ENCODE assay signal across 14 cellular contexts in genomic region chr7:28629216-28629848, GRCh38.
DNase-seq lines count a peak whose midpoint lies in the region; ATAC-seq and TF ChIP-seq lines count a peak whose summit lies in the region.
"Had no signal": no experiment of that assay in that cellular context is flagged by ENCODE, and none has a peak within 500 bp of the region (broad histone marks: within the 10 kb centered on the region; RNA-seq: fewer than 3 reads in every experiment).

No MANE protein-coding gene starts in this region.

- intact Hi-C loops in left ventricle myocardium inferior (cut with micrococcal nuclease) (loop anchor here (5.0 kb wide), 1 partner anchor 237 kb away; no protein-coding TSS in a partner anchor), sciatic nerve (cut with DNase I) (no loop called here)
- intact Hi-C loops in CD4-positive, alpha-beta T cell (cut with DNase I, micrococcal nuclease) = loop anchor here in 1 of 2 experiments (5.0 kb wide), 1 partner anchor 332 kb away; no protein-coding TSS in a partner anchor

- DNase-seq in EL (peak; percentile 69), astrocyte of the hippocampus (ENCODE audit: low read depth, low spot score) (peak; percentile 13), left ventricle myocardium inferior (peak; percentile 44), sciatic nerve (ENCODE audit: low spot score) (peak; percentile 60), NCI-H128 (lab: John Stamatoyannopoulos, UW; ENCODE audit: unreplicated experiment) (no peak), HEK293T (ENCODE audit: extremely low spot score) (no peak), cerebellum (ENCODE audit: low spot score) (no peak)
- no peak for DNase-seq in CD4-positive, alpha-beta T cell
- DNase-seq: adrenal gland; effector memory CD4-positive, alpha-beta T cell; NCI-H2171; stimulated activated naive CD4-positive, alpha-beta T cell treated with Interleukin-2 at 50 U/mL for 16 hours had no signal

- H3K36me3 ChIP-seq in left ventricle myocardium inferior = no peaks in the 10 kb centered on the region
- H3K36me3 ChIP-seq: adrenal gland had no signal

- no peak overlapping the region for H3K4me3 Mint-ChIP-seq in CD4-positive, alpha-beta T cell
- H3K4me3 Mint-ChIP-seq: B cell, GM23338 had no signal

- no peaks in the 10 kb centered on the region for H3K9me3 Mint-ChIP-seq in CD4-positive, alpha-beta T cell
- H3K9me3 Mint-ChIP-seq: GM23338 had no signal

- peaks cover 60% of the 10 kb centered on the region for H3K4me1 ChIP-seq in left ventricle myocardium inferior
- H3K4me1 ChIP-seq: adrenal gland had no signal

- CTCF ChIA-PET in CD4-positive, alpha-beta T cell (lab: Charles Lee) = no interaction called here
- CTCF ChIA-PET in HEK293T (lab: Yijun Ruan, JAX) = no interaction called here

- ATAC-seq in sciatic nerve = peak; percentile 68
- no peak for ATAC-seq in CD4-positive, alpha-beta T cell (ENCODE audit: poor library complexity)
- ATAC-seq: GM23338 had no signal

- no peaks in the 10 kb centered on the region for H3K27me3 ChIP-seq in left ventricle myocardium inferior (ENCODE audit: low read depth)
- no peaks in the 10 kb centered on the region for H3K27me3 ChIP-seq in CD4-positive, alpha-beta T cell (ENCODE audit: control insufficient read depth, insufficient read depth, low read length)

- H3K4me3 ChIP-seq in left ventricle myocardium inferior = no peak overlapping the region
- H3K4me3 ChIP-seq: adrenal gland, GM23338 had no signal

- H3K27ac Mint-ChIP-seq in CD4-positive, alpha-beta T cell = no peak overlapping the region
- H3K27ac Mint-ChIP-seq: B cell, GM23338 had no signal

- no peaks in the 10 kb centered on the region for H3K36me3 Mint-ChIP-seq in CD4-positive, alpha-beta T cell (ENCODE audit: low read depth)

- no peak for TF ChIP-seq CTCF in left ventricle myocardium inferior (IDR thresholded peaks at IDR 0.05; ENCODE audit: borderline replicate concordance)
- no peak for TF ChIP-seq CTCF in CD4-positive, alpha-beta T cell (IDR thresholded peaks at IDR 0.05)

- no peaks in the 10 kb centered on the region for H3K4me1 Mint-ChIP-seq in CD4-positive, alpha-beta T cell (ENCODE audit: low read depth)
- H3K4me1 Mint-ChIP-seq: B cell had no signal

- peaks cover 17% of the 10 kb centered on the region for H3K27me3 Mint-ChIP-seq in CD4-positive, alpha-beta T cell

- POLR2A ChIA-PET in CD4-positive, alpha-beta T cell (lab: Charles Lee) = no interaction called here
- POLR2A ChIA-PET in HEK293T (lab: Yijun Ruan, JAX) = no interaction called here

- peak overlapping the region; percentile 3 for H3K27ac ChIP-seq in left ventricle myocardium inferior (replicated peaks)
- no peak overlapping the region for H3K27ac ChIP-seq in CD4-positive, alpha-beta T cell (ENCODE audit: low read depth, low read length)
- H3K27ac ChIP-seq: adrenal gland had no signal

- H3K9me3 ChIP-seq in left ventricle myocardium inferior (replicated peaks) = no peaks in the 10 kb centered on the region
- H3K9me3 ChIP-seq in CD4-positive, alpha-beta T cell (ENCODE audit: control insufficient read depth, low read length) = no peaks in the 10 kb centered on the region
- H3K9me3 ChIP-seq: adrenal gland had no signal

TF ChIP-seq in HEK293T, 16 proteins besides CTCF, POLR2A, EP300 and RAD21:
- no peak for TF ChIP-seq FOXK2 (IDR thresholded peaks at IDR 0.05)
- no peak for TF ChIP-seq LEF1 (IDR thresholded peaks at IDR 0.05; ENCODE audit: borderline replicate concordance)
- no peak for TF ChIP-seq FOXA1 (IDR thresholded peaks at IDR 0.05)
- no peak for TF ChIP-seq L3MBTL2 (conservative IDR thresholded peaks at IDR 0.05)
- no peak for TF ChIP-seq TARDBP (IDR thresholded peaks at IDR 0.05)
- no peak for TF ChIP-seq BHLHE40 (IDR thresholded peaks at IDR 0.05; ENCODE audit: borderline replicate concordance)
- TF ChIP-seq, protein P1, sequence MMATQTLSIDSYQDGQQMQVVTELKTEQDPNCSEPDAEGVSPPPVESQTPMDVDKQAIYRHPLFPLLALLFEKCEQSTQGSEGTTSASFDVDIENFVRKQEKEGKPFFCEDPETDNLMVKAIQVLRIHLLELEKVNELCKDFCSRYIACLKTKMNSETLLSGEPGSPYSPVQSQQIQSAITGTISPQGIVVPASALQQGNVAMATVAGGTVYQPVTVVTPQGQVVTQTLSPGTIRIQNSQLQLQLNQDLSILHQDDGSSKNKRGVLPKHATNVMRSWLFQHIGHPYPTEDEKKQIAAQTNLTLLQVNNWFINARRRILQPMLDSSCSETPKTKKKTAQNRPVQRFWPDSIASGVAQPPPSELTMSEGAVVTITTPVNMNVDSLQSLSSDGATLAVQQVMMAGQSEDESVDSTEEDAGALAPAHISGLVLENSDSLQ (IDR thresholded peaks at IDR 0.05) = no peak
- no peak for TF ChIP-seq ZNF384 (IDR thresholded peaks at IDR 0.05)
- TF ChIP-seq ARNT (IDR thresholded peaks at IDR 0.05) = no peak
- TF ChIP-seq NFRKB (IDR thresholded peaks at IDR 0.05) = no peak
- no peak for TF ChIP-seq ELF4 (IDR thresholded peaks at IDR 0.05)

Comparison
In these comparisons a context has a peak if more than half of its experiments do, and no peak if none do; other contexts are left out.
1. DNase-seq: peak in EL (single experiment), astrocyte of the hippocampus (single experiment), left ventricle myocardium inferior (single experiment) and sciatic nerve (single experiment); none in CD4-positive, alpha-beta T cell (0 of 10), NCI-H128 (single experiment), HEK293T (single experiment) and cerebellum (single experiment).